12 cellular contexts compared by ENCODE assay signal in genomic region chr9:135098400-135099105, GRCh38. TPM values are rescaled to one million over a fixed set of nuclear protein-coding genes. Genes with fewer than 3 reads are reported as not detected.
A peak's percentile ranks its signal among the peaks of the same experiment; 100 is the strongest.
DNase-seq lines count a peak whose midpoint lies in the region; ATAC-seq, FAIRE-seq and TF ChIP-seq lines count a peak whose summit lies in the region.
"Had no signal": no experiment of that assay in that cellular context is flagged by ENCODE, and none has a peak within 500 bp of the region (broad histone marks: within the 10 kb centered on the region; RNA-seq: fewer than 3 reads in every experiment).

No MANE protein-coding gene starts in this region.

- H3K4me3 Mint-ChIP-seq in activated CD8-positive, alpha-beta memory T cell treated with anti-CD3 and anti-CD28 coated beads, Interleukin-2, amount 10 ng/mL, durations not matched to agents 7 days and 5 days = no peak overlapping the region
- peak overlapping the region; percentile 59 for H3K4me3 Mint-ChIP-seq in neural progenitor cell

- peak; percentile 41 for DNase-seq in activated CD8-positive, alpha-beta memory T cell treated with anti-CD3 and anti-CD28 coated beads, Interleukin-2, amount 10 ng/mL, durations not matched to agents 7 days and 5 days
- DNase-seq in activated CD8-positive, alpha-beta memory T cell treated with anti-CD3 and anti-CD28 coated beads, Interleukin-2, amount 50 U/mL, for 4 hours = no peak
- DNase-seq in NCI-H82 (lab: John Stamatoyannopoulos, UW) = peak; percentile 75
- peak; percentile 7 for DNase-seq in endothelial cell of umbilical vein (ENCODE audit: low read depth, low spot score)
- DNase-seq in neural progenitor cell (ENCODE audit: low spot score) = peak; percentile 90
- DNase-seq in tibial nerve (ENCODE audit: low spot score in 2 of 2) = no peak
- DNase-seq in hepatic stellate cell (ENCODE audit: low spot score) = no peak
- no peak for DNase-seq in glomerular visceral epithelial cell (ENCODE audit: extremely low spot score)
- DNase-seq: NCI-H1930, retina, T-helper 1 cell had no signal

- H3F3A ChIP-seq in neural progenitor cell (ENCODE audit: low read depth) = no peaks in the 10 kb centered on the region

- peaks cover 13% of the 10 kb centered on the region for H3K27me3 Mint-ChIP-seq in activated CD8-positive, alpha-beta memory T cell treated with anti-CD3 and anti-CD28 coated beads, Interleukin-2, amount 10 ng/mL, durations not matched to agents 7 days and 5 days
- peaks cover 3% of the 10 kb centered on the region for H3K27me3 Mint-ChIP-seq in neural progenitor cell (ENCODE audit: insufficient read depth, low read depth)

- no peak for ATAC-seq in activated CD8-positive, alpha-beta memory T cell treated with anti-CD3 and anti-CD28 coated beads, Interleukin-2, amount 10 ng/mL, durations not matched to agents 7 days and 5 days

- H3K4me1 ChIP-seq in endothelial cell of umbilical vein (ENCODE audit: control insufficient read depth, extremely low read depth, insufficient read depth, low read length) = no peaks in the 10 kb centered on the region
- H3K4me1 ChIP-seq in neural progenitor cell = no peaks in the 10 kb centered on the region
- peaks cover 0 to 3% (median 0%) of the 10 kb centered on the region in 4 donors for H3K4me1 ChIP-seq in tibial nerve
- H3K4me1 ChIP-seq: BLaER1 had no signal

- H3K27me3 ChIP-seq in endothelial cell of umbilical vein (ENCODE audit: control insufficient read depth in 2 of 2, insufficient read depth in 2 of 2, low read length in 2 of 2) (no peaks in the 10 kb centered on the region), neural progenitor cell (no peaks in the 10 kb centered on the region), tibial nerve (no peaks in the 10 kb centered on the region)

- H2AFZ ChIP-seq in endothelial cell of umbilical vein (ENCODE audit: low read depth, low read length) = no peak overlapping the region
- H2AFZ ChIP-seq in neural progenitor cell (replicated peaks) = no peak overlapping the region

- H3K9ac ChIP-seq in endothelial cell of umbilical vein (replicated peaks; ENCODE audit: extremely low read depth, insufficient read depth, low read length) (no peak overlapping the region), neural progenitor cell (no peak overlapping the region)
- H3K9ac ChIP-seq: BLaER1 had no signal

- no peak for TF ChIP-seq POLR2A in endothelial cell of umbilical vein (IDR thresholded peaks at IDR 0.05; ENCODE audit: low read depth, low read length)
- TF ChIP-seq POLR2A in tibial nerve (IDR thresholded peaks at IDR 0.05) = no peak

- H3K36me3 Mint-ChIP-seq in activated CD8-positive, alpha-beta memory T cell treated with anti-CD3 and anti-CD28 coated beads, Interleukin-2, amount 10 ng/mL, durations not matched to agents 7 days and 5 days = no peaks in the 10 kb centered on the region
- H3K36me3 Mint-ChIP-seq in neural progenitor cell = no peaks in the 10 kb centered on the region

- no peaks in the 10 kb centered on the region for H3K79me2 ChIP-seq in endothelial cell of umbilical vein (ENCODE audit: control insufficient read depth, insufficient read depth, low read length)
- no peaks in the 10 kb centered on the region for H3K79me2 ChIP-seq in neural progenitor cell (ENCODE audit: low read depth)

- no peaks in the 10 kb centered on the region for H3K9me1 ChIP-seq in endothelial cell of umbilical vein (replicated peaks; ENCODE audit: control insufficient read depth, extremely low read depth, insufficient read depth, low read length)

- H3K4me1 Mint-ChIP-seq in activated CD8-positive, alpha-beta memory T cell treated with anti-CD3 and anti-CD28 coated beads, Interleukin-2, amount 10 ng/mL, durations not matched to agents 7 days and 5 days = peaks cover 5% of the 10 kb centered on the region
- H3K4me1 Mint-ChIP-seq in neural progenitor cell = peaks cover 6% of the 10 kb centered on the region

- TF ChIP-seq EP300 in tibial nerve (IDR thresholded peaks at IDR 0.05) = no peak

- H3K4me2 ChIP-seq in endothelial cell of umbilical vein (ENCODE audit: insufficient read depth, low read length) = no peak overlapping the region
- H3K4me2 ChIP-seq in neural progenitor cell = no peak overlapping the region
- H3K4me2 ChIP-seq: BLaER1 had no signal

- H3K4me3 ChIP-seq in endothelial cell of umbilical vein (replicated peaks in 1 of 3; ENCODE audit: insufficient read depth in 1 of 3, low read depth in 1 of 3, low read length in 3 of 3) (no peak overlapping the region), neural progenitor cell (no peak overlapping the region), tibial nerve (no peak overlapping the region)
- H3K4me3 ChIP-seq: BLaER1 had no signal

- dilution Hi-C loops in endothelial cell of umbilical vein (cut with MboI; ENCODE audit: extremely low pct_ligation_motif_present, low sequenced_read_pairs) = no loop called here

- H3K9me3 ChIP-seq in endothelial cell of umbilical vein (replicated peaks; ENCODE audit: control insufficient read depth, insufficient read depth, low read length) (no peaks in the 10 kb centered on the region), neural progenitor cell (ENCODE audit: low read depth) (no peaks in the 10 kb centered on the region), tibial nerve (no peaks in the 10 kb centered on the region)
- H3K9me3 ChIP-seq: BLaER1 had no signal

- POLR2A ChIA-PET in endothelial cell of umbilical vein (lab: Charles Lee) = no interaction called here

- H3K27ac ChIP-seq in endothelial cell of umbilical vein (ENCODE audit: insufficient read depth, low read depth, low read length) (no peak overlapping the region), neural progenitor cell (no peak overlapping the region), tibial nerve (no peak overlapping the region)
- H3K27ac ChIP-seq: BLaER1 had no signal

- WGBS in tibial nerve, 2 donors = 48 to 50% methylated on average over 22 of the region's 22 CpGs

- H4K20me1 ChIP-seq in endothelial cell of umbilical vein (replicated peaks; ENCODE audit: control insufficient read depth, extremely low read depth, insufficient read depth, low read length) (no peaks in the 10 kb centered on the region), neural progenitor cell (ENCODE audit: low read depth) (peaks cover 52% of the 10 kb centered on the region)

- CTCF ChIA-PET in activated CD8-positive, alpha-beta memory T cell treated with anti-CD3 and anti-CD28 coated beads, Interleukin-2, amount 10 ng/mL, durations not matched to agents 7 days and 5 days (lab: Charles Lee) = no interaction called here
- CTCF ChIA-PET in endothelial cell of umbilical vein (lab: Charles Lee) = no interaction called here

- H3K9me3 Mint-ChIP-seq in activated CD8-positive, alpha-beta memory T cell treated with anti-CD3 and anti-CD28 coated beads, Interleukin-2, amount 10 ng/mL, durations not matched to agents 7 days and 5 days (ENCODE audit: low read depth) = no peaks in the 10 kb centered on the region
- no peaks in the 10 kb centered on the region for H3K9me3 Mint-ChIP-seq in neural progenitor cell

- H3K36me3 ChIP-seq in endothelial cell of umbilical vein (ENCODE audit: control insufficient read depth in 2 of 2, extremely low read depth in 1 of 2, insufficient read depth in 2 of 2, low read length in 2 of 2) (no peaks in the 10 kb centered on the region), neural progenitor cell (no peaks in the 10 kb centered on the region), tibial nerve (peaks cover 0 to 63% (median 0%) of the 10 kb centered on the region in 3 donors)
- H3K36me3 ChIP-seq: BLaER1 had no signal

- intact Hi-C loops in endothelial cell of umbilical vein (cut with micrococcal nuclease) = no loop called here

- TF ChIP-seq CTCF in endothelial cell of umbilical vein (IDR thresholded peaks at IDR 0.05; ENCODE audit: extremely low read depth in 1 of 2, insufficient read depth in 1 of 2, low read depth in 1 of 2, low read length in 2 of 2) = no peak
- TF ChIP-seq CTCF in neural progenitor cell (IDR thresholded peaks at IDR 0.05) = no peak
- no peak for TF ChIP-seq CTCF in tibial nerve (IDR thresholded peaks at IDR 0.05)

- no peak overlapping the region for H3K27ac Mint-ChIP-seq in activated CD8-positive, alpha-beta memory T cell treated with anti-CD3 and anti-CD28 coated beads, Interleukin-2, amount 10 ng/mL, durations not matched to agents 7 days and 5 days
- H3K27ac Mint-ChIP-seq in neural progenitor cell = no peak overlapping the region

- no peak for FAIRE-seq in endothelial cell of umbilical vein (lab: Jason Lieb, UNC)

- no TSS peak for BruUV-seq in endothelial cell of umbilical vein (replicated peaks; lab: Mats Ljungman, UMichigan)

TF ChIP-seq in endothelial cell of umbilical vein, 7 proteins besides CTCF, POLR2A, EP300 and RAD21:
- TF ChIP-seq POLR2AphosphoS5 (IDR thresholded peaks at IDR 0.05; ENCODE audit: insufficient read depth, low read depth, low read length) (no peak), MYC (IDR thresholded peaks at IDR 0.05; ENCODE audit: low read depth, low read length) (no peak), MAX (IDR thresholded peaks at IDR 0.05; ENCODE audit: insufficient read depth, insufficient read length) (no peak), JUN (IDR thresholded peaks at IDR 0.05; ENCODE audit: borderline replicate concordance, insufficient read depth, insufficient read length, low read depth) (no peak), EZH2 (IDR thresholded peaks at IDR 0.05; ENCODE audit: borderline replicate concordance, low read depth, low read length, severe bottlenecking) (no peak), GATA2 (IDR thresholded peaks at IDR 0.05; ENCODE audit: insufficient read depth, insufficient read length, low read depth, low read length) (no peak), FOS (IDR thresholded peaks at IDR 0.05; ENCODE audit: borderline replicate concordance, insufficient read depth, low read length) (no peak)

RNA-seq across cellular contexts. Expression of gene OLFM1, which starts 11.1 kb away (rescaled TPM):
- under 1 TPM in 1 of 2 experiments, not detected in 1; 0.30 TPM for total RNA-seq in activated CD8-positive, alpha-beta memory T cell treated with anti-CD3 and anti-CD28 coated beads, Interleukin-2, amount 10 ng/mL, durations not matched to agents 7 days and 5 days
- 0.42 and 0.95 TPM in 2 replicates for total RNA-seq in endothelial cell of umbilical vein
- 0.07 and 0.13 TPM in 2 replicates for polyA plus RNA-seq in endothelial cell of umbilical vein
- 0.21 and 0.31 TPM in 2 replicates for polyA plus RNA-seq in endothelial cell of umbilical vein (2011; cell fraction: cytosol; rRNA removed)
- polyA plus RNA-seq in endothelial cell of umbilical vein (2011; cell fraction: nucleus; rRNA removed) = 0.04 and 0.09 TPM in 2 replicates
- polyA plus RNA-seq in endothelial cell of umbilical vein (2012) = 0.24 and 0.29 TPM in 2 replicates
- polyA minus RNA-seq in endothelial cell of umbilical vein = not detected in 2 replicates
- polyA minus RNA-seq in endothelial cell of umbilical vein (2011; cell fraction: cytosol; rRNA and poly(A)+ RNA removed) = 4.7 TPM
- 0.58 TPM in 1 of 2 replicates, not detected in the other for polyA minus RNA-seq in endothelial cell of umbilical vein (2011; cell fraction: nucleus; rRNA and poly(A)+ RNA removed)
- total RNA-seq in neural progenitor cell (ENCODE audit: low replicate concordance) = 4.0 and 6.6 TPM in 2 replicates
- total RNA-seq in tibial nerve = 10 to 100 TPM; 30.3 to 63.8 (median 38.3) TPM

Comparison
In these comparisons a context has a peak if more than half of its experiments do, and no peak if none do; other contexts are left out.
1. DNase-seq: peak in activated CD8-positive, alpha-beta memory T cell treated with anti-CD3 and anti-CD28 coated beads, Interleukin-2, amount 10 ng/mL, durations not matched to agents 7 days and 5 days (single experiment), NCI-H82 (single experiment), endothelial cell of umbilical vein (single experiment) and neural progenitor cell (single experiment); none in activated CD8-positive, alpha-beta memory T cell treated with anti-CD3 and anti-CD28 coated beads, Interleukin-2, amount 50 U/mL, for 4 hours (single experiment), tibial nerve (0 of 2), hepatic stellate cell (single experiment) and glomerular visceral epithelial cell (single experiment).